In genomic region chr17:77738666-77739531, GRCh38 we compare ENCODE assay signal across 10 cellular contexts.
DNase-seq lines count a peak whose midpoint lies in the region; ATAC-seq and TF ChIP-seq lines count a peak whose summit lies in the region.
"Had no signal": no experiment of that assay in that cellular context is flagged by ENCODE, and none has a peak within 500 bp of the region (broad histone marks: within the 10 kb centered on the region; RNA-seq: fewer than 3 reads in every experiment).

No MANE protein-coding gene starts in this region.

- TF ChIP-seq CTCF in NB4 (IDR thresholded peaks at IDR 0.05; ENCODE audit: low read depth, low read length) = no peak
- TF ChIP-seq CTCF in VCaP (conservative IDR thresholded peaks at IDR 0.05) = no peak
- no peak for TF ChIP-seq CTCF in spleen (IDR thresholded peaks at IDR 0.05 in 8 of 11, conservative IDR thresholded peaks at IDR 0.05 in 3 of 11)

- 29% methylated on average over 12 of the region's 12 CpGs for WGBS in right cardiac atrium
- WGBS in spleen, 5 donors = 65 to 75% (median 71%) methylated on average over 12 of the region's 12 CpGs

- ATAC-seq in right cardiac atrium = peak; percentile 65 to 78
- ATAC-seq in HG02610 (IDR thresholded peaks at IDR 0.05; ENCODE audit: unreplicated experiment) = no peak
- no peak for ATAC-seq in HG03196 (IDR thresholded peaks at IDR 0.05; ENCODE audit: unreplicated experiment)

- intact Hi-C loops in right cardiac atrium (cut with DNase I) (loop anchor here in 3 of 4 donors (5.0 to 10.0 kb wide), 3 partner anchors 134 to 197 kb away; no protein-coding TSS in a partner anchor), spleen (cut with DNase I; ENCODE audit: low total_unique reads) (no loop called here)

- no peaks in the 10 kb centered on the region for H3K27me3 ChIP-seq in right cardiac atrium (ENCODE audit: control insufficient read depth, insufficient read depth)
- peaks cover 0 to 45% (median 16%) of the 10 kb centered on the region in 7 donors for H3K27me3 ChIP-seq in spleen (replicated peaks in 1 of 7)
- H3K27me3 ChIP-seq: pancreas had no signal

- H3K27ac ChIP-seq in VCaP = peak overlapping the region; percentile 58
- peak overlapping the region; percentile 92 for H3K27ac ChIP-seq in right cardiac atrium (ENCODE audit: low read length)
- H3K27ac ChIP-seq in spleen = peak overlapping the region in 4 of 8 donors; percentile 8 to 45 (median 16)

- DNase-seq in NB4 (ENCODE audit: low read depth) = peak; percentile 11
- peak; percentile 75 to 87 (median 77) for DNase-seq in right cardiac atrium
- DNase-seq in spleen = peak; percentile 25
- DNase-seq in activated CD4-positive, alpha-beta T cell treated with anti-CD3 and anti-CD28 coated beads for 1 hour = no peak
- DNase-seq in occipital lobe (lab: John Stamatoyannopoulos, UW) = no peak
- DNase-seq: effector CD8-positive, alpha-beta T cell; pancreas had no signal

- H3K4me1 ChIP-seq in right cardiac atrium (ENCODE audit: control insufficient read depth, insufficient read depth, low read length) (peaks cover 8% of the 10 kb centered on the region), spleen (peaks cover 0 to 17% (median 6%) of the 10 kb centered on the region in 6 donors)
- H3K4me1 ChIP-seq: pancreas had no signal

- H3K9me3 ChIP-seq in right cardiac atrium (ENCODE audit: control insufficient read depth, low read length) (no peaks in the 10 kb centered on the region), spleen (no peaks in the 10 kb centered on the region)
- H3K9me3 ChIP-seq: pancreas had no signal

- TF ChIP-seq POLR2A in NB4 (IDR thresholded peaks at IDR 0.05; ENCODE audit: extremely low read depth, insufficient read length) = no peak
- no peak for TF ChIP-seq POLR2A in spleen (IDR thresholded peaks at IDR 0.05)

- H3K4me3 ChIP-seq in NB4 (ENCODE audit: low read depth, low read length) (no peak overlapping the region), right cardiac atrium (ENCODE audit: low read length) (no peak overlapping the region), spleen (no peak overlapping the region)
- H3K4me3 ChIP-seq: pancreas had no signal

- no peaks in the 10 kb centered on the region for H3K36me3 ChIP-seq in spleen
- H3K36me3 ChIP-seq: pancreas had no signal

Comparison
In these comparisons a context has a peak if more than half of its experiments do, and no peak if none do; other contexts are left out.
1. DNase-seq: peak in NB4 (single experiment), right cardiac atrium (3 of 3) and spleen (single experiment); none in activated CD4-positive, alpha-beta T cell treated with anti-CD3 and anti-CD28 coated beads for 1 hour (single experiment) and occipital lobe (single experiment).
2. ATAC-seq: peak in right cardiac atrium (2 of 2); none in HG02610 (single experiment) and HG03196 (single experiment).